29 cellular contexts compared by ENCODE assay signal in the genomic region with DNA sequence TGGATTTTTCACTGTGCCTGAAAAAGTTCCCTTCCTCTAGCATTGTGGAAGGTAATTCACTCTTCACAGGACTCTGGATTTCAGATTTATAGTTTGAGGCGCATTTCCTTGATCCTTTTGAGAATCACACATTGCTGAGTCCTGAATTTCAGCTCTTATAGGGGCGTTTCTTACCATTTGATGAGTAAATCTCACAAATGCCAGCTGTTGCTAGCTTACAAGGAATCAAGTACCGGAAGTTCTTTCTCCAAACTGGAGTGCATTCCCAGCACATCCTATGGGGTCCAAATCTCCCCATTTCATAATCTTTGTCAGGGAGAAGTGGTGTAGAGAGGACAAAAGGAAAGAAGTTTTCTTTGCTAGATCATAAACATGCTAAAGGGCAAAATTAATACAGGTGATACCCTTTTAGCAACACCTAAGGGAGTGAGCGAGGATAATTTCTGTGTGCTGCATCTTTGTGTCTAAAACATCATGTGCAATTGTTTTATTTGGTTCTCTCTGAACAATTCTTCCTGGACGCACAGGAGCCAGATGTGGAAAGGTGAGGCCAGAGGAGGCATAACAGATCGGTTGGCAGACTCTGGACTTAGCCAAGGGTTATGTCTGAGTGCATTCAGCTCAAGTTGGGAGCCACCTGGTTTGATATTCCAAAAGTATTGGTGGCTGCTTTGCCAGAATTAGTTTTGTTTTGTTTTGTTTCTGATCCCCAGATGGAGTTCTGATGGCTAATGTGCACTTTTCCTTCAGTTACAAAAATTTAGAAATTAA. TPM values are rescaled to one million over a fixed set of nuclear protein-coding genes. Genes with fewer than 3 reads are reported as not detected.
"Had no signal": no experiment of that assay in that cellular context is flagged by ENCODE, and none has a peak within 500 bp of the region (broad histone marks: within the 10 kb centered on the region; RNA-seq: fewer than 3 reads in every experiment).

No MANE protein-coding gene starts in this region.

- H3K9me3 Mint-ChIP-seq: activated T-cell treated with anti-CD3 and anti-CD28 coated beads, Interleukin-2, amount 50 U/mL, for 24 hours; activated T-helper 2 cell treated with anti-CD3 and anti-CD28 coated beads, Interferon-gamma antibody, Interleukin-2, Interleukin-4, amounts not matched to agents 10 μg/mL and 5 μg/mL and 100 μg/mL, durations not matched to agents 14 hours and 24 hours and 36 hours; central memory CD8-positive, alpha-beta T cell; stimulated activated naive CD8-positive, alpha-beta T cell treated with anti-CD3 and anti-CD28 coated beads, Interleukin-15, Interleukin-2, amounts not matched to agents 100 ng/mL and 50 ng/mL, for 24 hours had no signal

- H3K27ac Mint-ChIP-seq: activated B cell treated with CpG ODN at 0.5 μM for 24 hours; activated CD4-positive, alpha-beta T cell treated with anti-CD3 and anti-CD28 coated beads for 36 hours; activated naive CD8-positive, alpha-beta T cell; activated T-cell treated with anti-CD3 and anti-CD28 coated beads, Interleukin-2, amount 50 U/mL, for 24 hours; activated T-helper 2 cell treated with anti-CD3 and anti-CD28 coated beads, Interferon-gamma antibody, Interleukin-2, Interleukin-4, amounts not matched to agents 10 μg/mL and 5 μg/mL and 100 μg/mL, durations not matched to agents 14 hours and 24 hours and 36 hours; memory B cell; naive B cell; progenitor cell of endocrine pancreas; stimulated activated naive CD8-positive, alpha-beta T cell treated with anti-CD3 and anti-CD28 coated beads, Interleukin-15, Interleukin-2, amounts not matched to agents 100 ng/mL and 50 ng/mL, for 24 hours had no signal

- H3K4me3 ChIP-seq: adrenal gland, heart left ventricle, thyroid gland, upper lobe of right lung had no signal

- H3K36me3 ChIP-seq: adrenal gland, heart left ventricle, thyroid gland, upper lobe of right lung had no signal

- H3K27ac ChIP-seq: adrenal gland, heart left ventricle, thyroid gland, upper lobe of right lung had no signal

- H3K9me3 ChIP-seq: adrenal gland, thyroid gland had no signal

- ATAC-seq: activated CD4-positive, alpha-beta T cell treated with anti-CD3 and anti-CD28 coated beads for 36 hours; esophagus mucosa; heart left ventricle; left cardiac atrium; upper lobe of right lung had no signal

- H3K4me1 ChIP-seq: adrenal gland, heart left ventricle, thyroid gland, upper lobe of right lung had no signal

- H3K4me3 Mint-ChIP-seq: activated B cell treated with CpG ODN at 0.5 μM for 24 hours; activated CD4-positive, alpha-beta T cell treated with anti-CD3 and anti-CD28 coated beads for 36 hours; activated naive CD8-positive, alpha-beta T cell; activated T-cell treated with anti-CD3 and anti-CD28 coated beads, Interleukin-2, amount 50 U/mL, for 24 hours; central memory CD8-positive, alpha-beta T cell; memory B cell; naive B cell; stimulated activated naive CD8-positive, alpha-beta T cell treated with anti-CD3 and anti-CD28 coated beads, Interleukin-15, Interleukin-2, amounts not matched to agents 100 ng/mL and 50 ng/mL, for 24 hours had no signal

- H3K36me3 Mint-ChIP-seq: activated naive CD8-positive, alpha-beta T cell; memory B cell; naive B cell had no signal

- DNase-seq: activated B cell treated with CpG ODN at 0.5 μM for 24 hours; activated CD4-positive, alpha-beta T cell treated with anti-CD3 and anti-CD28 coated beads for 36 hours; activated CD4-positive, alpha-beta T cell treated with anti-CD3 and anti-CD28 coated beads, Interleukin-2, amount 50 U/mL, for 4 hours; activated CD8-positive, alpha-beta memory T cell treated with anti-CD3 and anti-CD28 coated beads for 24 hours; activated CD8-positive, alpha-beta memory T cell treated with anti-CD3 and anti-CD28 coated beads, Interleukin-2, amount 50 U/mL, for 4 hours; activated naive CD4-positive, alpha-beta T cell; activated T-cell treated with anti-CD3 and anti-CD28 coated beads, Interleukin-2, amount 50 U/mL, for 24 hours; adrenal gland; effector memory CD4-positive, alpha-beta T cell; heart left ventricle; islet precursor cell; left cardiac atrium; naive B cell; stimulated activated CD4-positive, alpha-beta T cell treated with anti-CD3 and anti-CD28 coated beads, Interleukin-1b, Interleukin-23, amount 100 ng/mL, for 48 hours; substantia nigra; T-helper 9 cell; thyroid gland; upper lobe of right lung had no signal

- H3K4me1 Mint-ChIP-seq: activated B cell treated with CpG ODN at 0.5 μM for 24 hours; activated CD4-positive, alpha-beta T cell treated with anti-CD3 and anti-CD28 coated beads for 36 hours; central memory CD8-positive, alpha-beta T cell; memory B cell; naive B cell had no signal

- H3K27me3 ChIP-seq: adrenal gland, heart left ventricle, thyroid gland, upper lobe of right lung had no signal

RNA-seq across cellular contexts. Expression of gene EYA2, which starts 37.4 kb away (rescaled TPM):
- total RNA-seq: activated CD4-positive, alpha-beta T cell treated with anti-CD3 and anti-CD28 coated beads for 36 hours; activated T-helper 2 cell treated with anti-CD3 and anti-CD28 coated beads, Interferon-gamma antibody, Interleukin-2, Interleukin-4, amounts not matched to agents 10 μg/mL and 5 μg/mL and 100 μg/mL, durations not matched to agents 14 hours and 24 hours and 36 hours; dermis microvascular lymphatic vessel endothelial cell; endothelial cell of umbilical vein; osteocyte; T-helper 1 cell treated with Interleukin-12 subunit alpha and Interleukin-12 subunit beta and Interleukin-4 antibody, amounts not matched to agents 30 ng/mL and 1 ng/mL, for 36 hours had no signal
- polyA plus RNA-seq: endothelial cell of umbilical vein had no signal
